Comparison of ENCODE assay signal across 9 cellular contexts in the genomic region with DNA sequence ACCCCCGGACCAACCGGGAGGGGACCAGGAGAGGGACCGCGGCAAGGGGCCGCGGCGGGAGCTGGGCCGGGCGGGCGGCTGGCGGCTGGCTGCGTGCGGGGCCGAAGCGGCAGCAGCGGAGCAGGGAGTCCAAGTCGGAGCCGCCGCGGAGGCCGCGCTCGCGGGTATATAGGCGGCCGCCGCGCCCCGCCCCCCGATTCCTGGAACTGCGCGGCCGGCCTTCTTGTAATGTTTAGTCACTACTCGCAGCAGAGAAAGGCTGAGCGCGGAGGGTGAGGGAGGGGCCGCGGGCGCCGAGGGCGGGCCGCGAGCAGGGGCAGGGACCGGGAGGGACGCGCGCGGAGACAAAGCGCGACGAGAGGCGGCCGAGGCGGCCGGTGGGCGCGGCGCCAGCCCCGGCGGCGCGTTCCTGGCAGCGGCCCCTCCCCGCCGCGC. TPM values are rescaled to one million over a fixed set of nuclear protein-coding genes. Genes with fewer than 3 reads are reported as not detected.
A peak's percentile ranks its signal among the peaks of the same experiment; 100 is the strongest.
DNase-seq lines count a peak whose midpoint lies in the region; ATAC-seq, FAIRE-seq and TF ChIP-seq lines count a peak whose summit lies in the region.
"Had no signal": no experiment of that assay in that cellular context is flagged by ENCODE, and none has a peak within 500 bp of the region (broad histone marks: within the 10 kb centered on the region; RNA-seq: fewer than 3 reads in every experiment).

Gene SOCS3 (minus strand): TSS at position 142 of the 435 bp plus-strand sequence. CDS start 982 bp downstream, outside the sequence.

- H3K27ac ChIP-seq in SK-N-SH (ENCODE audit: low read depth in 2 of 2, low read length in 1 of 2) = peak within 1 kb of the TSS; percentile 91 to 92
- H3K27ac ChIP-seq in neuronal stem cell (replicated peaks; ENCODE audit: low read length) = peak within 1 kb of the TSS; percentile 94

- H2BK15ac ChIP-seq in neuronal stem cell (ENCODE audit: low read length) = peak within 1 kb of the TSS; percentile 84

- peak within 1 kb of the TSS; percentile 91 for H3K27ac Mint-ChIP-seq in Caco-2 (ENCODE audit: unreplicated experiment)
- H3K27ac Mint-ChIP-seq in activated naive CD4-positive, alpha-beta T cell treated with anti-CD3 and anti-CD28 coated beads for 36 hours = peak within 1 kb of the TSS; percentile 98

- no peaks in the 10 kb centered on the region; the same call in 1 of the 2 replicates for H3K36me3 ChIP-seq in Caco-2 (ENCODE audit: control insufficient read depth, insufficient read depth, low read length)
- H3K36me3 ChIP-seq in SK-N-SH (replicated peaks in 1 of 2; ENCODE audit: control insufficient read depth in 1 of 2, insufficient read depth in 2 of 2, low read length in 1 of 2) = peaks cover 33 to 34% of the 10 kb centered on the region in 2 experiments
- peaks cover 15 to 41% of the 10 kb centered on the region in 2 donors for H3K36me3 ChIP-seq in neuronal stem cell (replicated peaks in 1 of 2; ENCODE audit: control insufficient read depth in 2 of 2, insufficient read depth in 2 of 2, low read length in 2 of 2)

- H3K23ac ChIP-seq in neuronal stem cell (ENCODE audit: low read depth, low read length, poor library complexity) = peak within 1 kb of the TSS; percentile 94

- peak within 1 kb of the TSS; percentile 66 for H4K8ac ChIP-seq in neuronal stem cell (ENCODE audit: low read depth, low read length)

- ATAC-seq in GM21825 (IDR thresholded peaks at IDR 0.05; ENCODE audit: unreplicated experiment) = peak; percentile 35

- H2BK5ac ChIP-seq in neuronal stem cell (ENCODE audit: low read length) = peak within 1 kb of the TSS; percentile 100

- TF ChIP-seq RAD21 in SK-N-SH (IDR thresholded peaks at IDR 0.05; ENCODE audit: low read length) = peak; percentile 27; the same call in 1 of the 2 replicates

- peaks cover 49% of the 10 kb centered on the region for H3K79me2 ChIP-seq in SK-N-SH (ENCODE audit: insufficient read depth)

- TF ChIP-seq CTCF in Caco-2 (IDR thresholded peaks at IDR 0.05; ENCODE audit: insufficient read depth in 1 of 2, low read depth in 1 of 2, low read length in 1 of 2, severe bottlenecking in 1 of 2, unreplicated experiment in 1 of 2) (no peak), SK-N-SH (IDR thresholded peaks at IDR 0.05) (no peak)

- peak; percentile 14 to 36; a peak in 1 of 4 replicates for TF ChIP-seq EP300 in SK-N-SH (IDR thresholded peaks at IDR 0.05; ENCODE audit: borderline replicate concordance in 1 of 2, low read depth in 1 of 2, low read length in 1 of 2)

- H3K4me1 ChIP-seq in Caco-2 = peaks cover 53% of the 10 kb centered on the region
- peaks cover 23 to 37% of the 10 kb centered on the region in 2 experiments for H3K4me1 ChIP-seq in SK-N-SH (ENCODE audit: control insufficient read depth in 1 of 2, insufficient read depth in 2 of 2, low read depth in 1 of 2, low read length in 1 of 2)
- H3K4me1 ChIP-seq in neuronal stem cell (ENCODE audit: control insufficient read depth in 2 of 2, insufficient read depth in 1 of 2, low read depth in 1 of 2, low read length in 2 of 2) = peaks cover 45 to 47% of the 10 kb centered on the region in 2 donors

- peaks cover 29% of the 10 kb centered on the region for H3F3A ChIP-seq in SK-N-SH (replicated peaks; ENCODE audit: insufficient read depth)

- H2BK120ac ChIP-seq in neuronal stem cell (ENCODE audit: low read depth, low read length) = peak within 1 kb of the TSS; percentile 85

- H4K91ac ChIP-seq in neuronal stem cell (ENCODE audit: low read depth, low read length, poor library complexity) = peak within 1 kb of the TSS; percentile 80

- WGBS in SK-N-SH (ENCODE audit: low lambda C conversion rate) = 0% methylated on average over 10 of the region's 66 CpGs
- no CpG with 5 or more reads among the region's 66 CpGs for WGBS in neuronal stem cell (ENCODE audit: extremely low coverage in 2 of 2, insufficient read length in 2 of 2, insufficient replicate concordance in 1 of 2), 2 donors

- H3K18ac ChIP-seq in neuronal stem cell (ENCODE audit: low read length) = peak within 1 kb of the TSS; percentile 99

- H3K4me2 ChIP-seq in SK-N-SH = peak within 1 kb of the TSS; percentile 98
- H3K4me2 ChIP-seq in neuronal stem cell (ENCODE audit: insufficient read depth, low read length, poor library complexity, severe bottlenecking) = peak within 1 kb of the TSS; percentile 99

- H3K4me1 Mint-ChIP-seq in Caco-2 (ENCODE audit: low read depth, unreplicated experiment) = peaks cover 37% of the 10 kb centered on the region
- H3K4me1 Mint-ChIP-seq in activated naive CD4-positive, alpha-beta T cell treated with anti-CD3 and anti-CD28 coated beads for 36 hours (ENCODE audit: low read depth) = peaks cover 39% of the 10 kb centered on the region

- no peaks in the 10 kb centered on the region for H3K9me3 Mint-ChIP-seq in Caco-2 (ENCODE audit: unreplicated experiment)
- no peaks in the 10 kb centered on the region for H3K9me3 Mint-ChIP-seq in activated naive CD4-positive, alpha-beta T cell treated with anti-CD3 and anti-CD28 coated beads for 36 hours

- peak within 1 kb of the TSS; percentile 85 for H3K4me3 Mint-ChIP-seq in Caco-2 (ENCODE audit: unreplicated experiment)
- H3K4me3 Mint-ChIP-seq in activated naive CD4-positive, alpha-beta T cell treated with anti-CD3 and anti-CD28 coated beads for 36 hours = peak within 1 kb of the TSS; percentile 92

- DNase-seq in Caco-2 (peak; percentile 97 to 98), NAMALWA (ENCODE audit: low spot score) (peak; percentile 58), SK-N-SH (peak; percentile 99), frontal cortex (ENCODE audit: low spot score in 2 of 2) (peak; percentile 95 to 96), neuronal stem cell (ENCODE audit: low spot score) (peak; percentile 96), stromal cell of bone marrow (ENCODE audit: low read depth) (peak; percentile 96)
- DNase-seq in activated naive CD4-positive, alpha-beta T cell treated with anti-CD3 and anti-CD28 coated beads for 36 hours = peak; percentile 98

- peak within 1 kb of the TSS; percentile 94 for H3K4ac ChIP-seq in neuronal stem cell (ENCODE audit: low read length)

- H4K20me1 ChIP-seq in SK-N-SH (ENCODE audit: insufficient read depth) = peaks cover 34% of the 10 kb centered on the region

- peaks cover 12% of the 10 kb centered on the region for H3K79me1 ChIP-seq in neuronal stem cell (ENCODE audit: low read depth, low read length)

- peaks cover 48% of the 10 kb centered on the region for H3K36me3 Mint-ChIP-seq in Caco-2 (ENCODE audit: insufficient read depth, unreplicated experiment)
- H3K36me3 Mint-ChIP-seq in activated naive CD4-positive, alpha-beta T cell treated with anti-CD3 and anti-CD28 coated beads for 36 hours (ENCODE audit: low read depth) = peaks cover 44% of the 10 kb centered on the region

- CTCF ChIA-PET in Caco-2 (lab: Charles Lee) (interaction anchor here (0.5 to 3.0 kb wide), 4 partner anchors 22 to 105 kb away, joined by 4 to 57 read pairs (median 10); no protein-coding TSS in a partner anchor), SK-N-SH (lab: Yijun Ruan, JAX) (interaction anchor here (0.7 to 15.1 kb wide), 21 partner anchors 14 to 422 kb away, joined by 3 to 327 read pairs (median 6); partner anchors contain the start of genes CYTH1 and PGS1)
- CTCF ChIA-PET in activated naive CD4-positive, alpha-beta T cell treated with anti-CD3 and anti-CD28 coated beads for 36 hours (lab: Charles Lee) = interaction anchor here (0.9 to 4.5 kb wide), 12 partner anchors 10 to 109 kb away, joined by 4 to 36 read pairs (median 9); partner anchors contain the start of gene PGS1

- H3K27me3 Mint-ChIP-seq in Caco-2 (ENCODE audit: insufficient read depth, unreplicated experiment) = no peaks in the 10 kb centered on the region
- peaks cover 5% of the 10 kb centered on the region for H3K27me3 Mint-ChIP-seq in activated naive CD4-positive, alpha-beta T cell treated with anti-CD3 and anti-CD28 coated beads for 36 hours (ENCODE audit: low read depth)

- H3K9me2 ChIP-seq in SK-N-SH = no peaks in the 10 kb centered on the region

- peak within 1 kb of the TSS; percentile 93 for H3K9ac ChIP-seq in SK-N-SH
- peak within 1 kb of the TSS; percentile 97 for H3K9ac ChIP-seq in neuronal stem cell (ENCODE audit: low read depth, low read length, poor library complexity)

- H2AFZ ChIP-seq in SK-N-SH (ENCODE audit: low read depth) (peak within 1 kb of the TSS; percentile 96), neuronal stem cell (ENCODE audit: low read length) (peak within 1 kb of the TSS; percentile 91)

- no peak for FAIRE-seq in frontal cortex (lab: Jason Lieb, UNC)
- FAIRE-seq: islet of Langerhans had no signal

- intact Hi-C loops in Caco-2 (cut with micrococcal nuclease; ENCODE audit: unreplicated experiment) = loop anchor here (1.0 to 2.0 kb wide), 3 partner anchors 18 to 61 kb away; partner anchors contain the start of gene PGS1
- intact Hi-C loops in activated naive CD4-positive, alpha-beta T cell treated with anti-CD3 and anti-CD28 coated beads for 36 hours (cut with micrococcal nuclease) = loop anchor here (1.0 to 10.0 kb wide), 8 partner anchors 46 to 480 kb away; partner anchors contain the start of genes TMC6 and USP36

- no peaks in the 10 kb centered on the region for H3K9me3 ChIP-seq in Caco-2
- no peaks in the 10 kb centered on the region for H3K9me3 ChIP-seq in SK-N-SH
- no peaks in the 10 kb centered on the region for H3K9me3 ChIP-seq in neuronal stem cell (replicated peaks in 1 of 2; ENCODE audit: control insufficient read depth in 2 of 2, insufficient read depth in 1 of 2, low read depth in 1 of 2, low read length in 2 of 2)

- H3K14ac ChIP-seq in neuronal stem cell (ENCODE audit: low read length) = peak within 1 kb of the TSS; percentile 92

- H3K27me3 ChIP-seq in Caco-2 (replicated peaks; ENCODE audit: control insufficient read depth, insufficient read depth, low read length) (no peaks in the 10 kb centered on the region), SK-N-SH (ENCODE audit: insufficient read depth) (no peaks in the 10 kb centered on the region), neuronal stem cell (ENCODE audit: control insufficient read depth in 3 of 3, insufficient read depth in 3 of 3, low read depth in 1 of 3, low read length in 3 of 3) (no peaks in the 10 kb centered on the region)

- peak within 1 kb of the TSS; percentile 92 for H2AK5ac ChIP-seq in neuronal stem cell (ENCODE audit: low read depth, low read length)

- H3K4me3 ChIP-seq in Caco-2 (ENCODE audit: low read depth, low read length) (peak within 1 kb of the TSS; percentile 95), SK-N-SH (ENCODE audit: low read depth in 2 of 2, low read length in 1 of 2) (peak within 1 kb of the TSS; percentile 86 to 94), neuronal stem cell (ENCODE audit: low read length in 2 of 2) (peak within 1 kb of the TSS; percentile 97 to 99)

- POLR2A ChIA-PET in Caco-2 (lab: Charles Lee) (interaction anchor here (0.5 to 0.9 kb wide), 3 partner anchors 13 to 306 kb away, joined by 3 to 7 read pairs (median 3); no protein-coding TSS in a partner anchor), SK-N-SH (lab: Yijun Ruan, JAX) (interaction anchor here (0.9 to 2.0 kb wide), 3 partner anchors 13 to 105 kb away, joined by 3 to 7 read pairs (median 4); no protein-coding TSS in a partner anchor)

- BruUV-seq in Caco-2 (replicated peaks; lab: Mats Ljungman, UMichigan) = no TSS peak

- H2BK12ac ChIP-seq in neuronal stem cell (ENCODE audit: low read length) = peak within 1 kb of the TSS; percentile 69

RNA-seq across cellular contexts. Expression of gene SOCS3, which starts in this region (rescaled TPM):
- 11.3 and 12.8 TPM in 2 replicates for total RNA-seq in Caco-2 (2022)
- polyA plus RNA-seq in SK-N-SH (2012; rRNA removed) = 24.9 and 26.1 TPM in 2 replicates
- 16.5 and 23.9 TPM in 2 replicates for polyA plus RNA-seq in SK-N-SH (2012; cell fraction: cytosol; rRNA removed)
- 51.0 and 55.2 TPM in 2 replicates for polyA plus RNA-seq in SK-N-SH (2012; cell fraction: nucleus; rRNA removed)
- 100 to 1,000 TPM; 281 to 290 TPM for total RNA-seq in activated naive CD4-positive, alpha-beta T cell treated with anti-CD3 and anti-CD28 coated beads for 36 hours
- 5.3 TPM for total RNA-seq in frontal cortex
- polyA plus RNA-seq in neuronal stem cell (2013, experiment 1 of 2) = 17.8 TPM
- polyA plus RNA-seq in neuronal stem cell (2013, experiment 2 of 2) = 18.2 TPM

Comparison
In these comparisons a context has a peak if more than half of its experiments do, and no peak if none do; other contexts are left out.
1. Peak in every context shown above with its lines: DNase-seq, ATAC-seq, H3K4me3 ChIP-seq and H3K27ac ChIP-seq.
2. RNA of gene SOCS3 (total RNA-seq): 281 to 290 TPM in activated naive CD4-positive, alpha-beta T cell treated with anti-CD3 and anti-CD28 coated beads for 36 hours; 11.3 to 12.8 TPM in Caco-2 and 5.3 TPM in frontal cortex (single experiment); every median in the first group is over 10 times any median in the second.